Comparison of ENCODE assay signal across 17 cellular contexts in the genomic region with DNA sequence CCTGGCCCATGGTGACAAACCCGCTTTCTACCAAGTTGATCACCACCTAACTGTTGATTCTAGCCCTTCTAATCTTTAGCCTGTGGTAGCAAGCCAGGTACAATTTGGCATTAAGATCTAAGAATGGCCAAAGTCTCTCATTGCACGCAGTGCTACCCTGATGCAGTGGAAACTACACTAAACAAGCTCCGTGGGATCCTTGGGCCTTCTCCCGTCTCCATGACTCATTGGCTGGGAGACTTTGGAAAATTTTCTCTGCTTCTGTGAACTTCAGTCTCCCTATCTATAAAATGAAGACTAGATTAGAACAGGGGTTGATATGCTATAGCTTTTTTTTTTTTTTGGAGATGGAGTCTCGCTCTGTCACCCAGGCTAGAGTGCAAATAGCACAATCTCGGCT.
"Had no signal": no experiment of that assay in that cellular context is flagged by ENCODE, and none has a peak within 500 bp of the region (broad histone marks: within the 10 kb centered on the region; RNA-seq: fewer than 3 reads in every experiment).

No MANE protein-coding gene starts in this region.

- H3K36me3 Mint-ChIP-seq: brain; mesothelial cell of epicardium; stimulated activated effector memory CD8-positive, alpha-beta T cell treated with anti-CD3 and anti-CD28 coated beads, Interleukin-12 subunit alpha, Interleukin-12 subunit beta, amount 100 ng/mL, for 72 hours had no signal

- H3K27ac Mint-ChIP-seq: activated CD4-positive, alpha-beta memory T cell treated with anti-CD3 and anti-CD28 coated beads, Interleukin-2, amount 10 ng/mL, durations not matched to agents 7 days and 5 days; activated CD4-positive, alpha-beta T cell treated with anti-CD3 and anti-CD28 coated beads for 36 hours; brain; mesothelial cell of epicardium; stimulated activated effector memory CD8-positive, alpha-beta T cell treated with anti-CD3 and anti-CD28 coated beads, Interleukin-12 subunit alpha, Interleukin-12 subunit beta, amount 100 ng/mL, for 72 hours had no signal

- H3K4me1 Mint-ChIP-seq: activated CD4-positive, alpha-beta memory T cell treated with anti-CD3 and anti-CD28 coated beads, Interleukin-2, amount 10 ng/mL, durations not matched to agents 7 days and 5 days; activated CD4-positive, alpha-beta T cell treated with anti-CD3 and anti-CD28 coated beads for 36 hours; brain; central memory CD8-positive, alpha-beta T cell; stimulated activated effector memory CD8-positive, alpha-beta T cell treated with anti-CD3 and anti-CD28 coated beads, Interleukin-12 subunit alpha, Interleukin-12 subunit beta, amount 100 ng/mL, for 72 hours had no signal

- H3K27me3 ChIP-seq: gastrocnemius medialis, right lobe of liver, thyroid gland had no signal

- H3K36me3 ChIP-seq: gastrocnemius medialis, lower lobe of right lung, right lobe of liver, thyroid gland had no signal

- H3K9me3 Mint-ChIP-seq: activated CD4-positive, alpha-beta memory T cell treated with anti-CD3 and anti-CD28 coated beads, Interleukin-2, amount 10 ng/mL, durations not matched to agents 7 days and 5 days; activated T-cell treated with anti-CD3 and anti-CD28 coated beads, Interleukin-2, amount 50 U/mL, for 4 hours; central memory CD8-positive, alpha-beta T cell; stimulated activated effector memory CD8-positive, alpha-beta T cell treated with anti-CD3 and anti-CD28 coated beads, Interleukin-12 subunit alpha, Interleukin-12 subunit beta, amount 100 ng/mL, for 72 hours had no signal

- H3K4me3 ChIP-seq: gastrocnemius medialis, lower lobe of right lung, right lobe of liver, thyroid gland had no signal

- H3K27me3 Mint-ChIP-seq: activated CD4-positive, alpha-beta memory T cell treated with anti-CD3 and anti-CD28 coated beads, Interleukin-2, amount 10 ng/mL, durations not matched to agents 7 days and 5 days; activated CD4-positive, alpha-beta T cell treated with anti-CD3 and anti-CD28 coated beads for 36 hours had no signal

- FAIRE-seq: endothelial cell of umbilical vein had no signal

- ATAC-seq: activated CD4-positive, alpha-beta T cell treated with anti-CD3 and anti-CD28 coated beads for 36 hours; activated T-cell treated with anti-CD3 and anti-CD28 coated beads, Interleukin-2, amount 50 U/mL, for 4 hours; gastrocnemius medialis; left colon; lower lobe of right lung; right lobe of liver had no signal

- DNase-seq: activated CD4-positive, alpha-beta memory T cell treated with anti-CD3 and anti-CD28 coated beads, Interleukin-2, amount 10 ng/mL, durations not matched to agents 7 days and 5 days; activated CD4-positive, alpha-beta T cell treated with anti-CD3 and anti-CD28 coated beads for 36 hours; activated effector memory CD4-positive, alpha-beta T cell treated with Interleukin-2 at 50 U/mL for 16 hours; activated naive CD4-positive, alpha-beta T cell treated with anti-CD3 and anti-CD28 coated beads, Interleukin-2, amount 50 U/mL, for 16 hours; activated T-cell treated with anti-CD3 and anti-CD28 coated beads, Interleukin-2, amount 50 U/mL, for 4 hours; cortex of kidney; effector CD8-positive, alpha-beta T cell; gastrocnemius medialis; left colon; lower lobe of right lung; right lobe of liver; thyroid gland had no signal

- H3K4me1 ChIP-seq: gastrocnemius medialis, lower lobe of right lung, right lobe of liver had no signal

- H3K27ac ChIP-seq: gastrocnemius medialis, lower lobe of right lung, right lobe of liver, thyroid gland had no signal

- H3K9me3 ChIP-seq: gastrocnemius medialis, lower lobe of right lung, right lobe of liver, thyroid gland had no signal

- H3K4me3 Mint-ChIP-seq: activated CD4-positive, alpha-beta memory T cell treated with anti-CD3 and anti-CD28 coated beads, Interleukin-2, amount 10 ng/mL, durations not matched to agents 7 days and 5 days; activated CD4-positive, alpha-beta T cell treated with anti-CD3 and anti-CD28 coated beads for 36 hours; activated T-cell treated with anti-CD3 and anti-CD28 coated beads, Interleukin-2, amount 50 U/mL, for 4 hours; brain; central memory CD8-positive, alpha-beta T cell; mesothelial cell of epicardium; stimulated activated effector memory CD8-positive, alpha-beta T cell treated with anti-CD3 and anti-CD28 coated beads, Interleukin-12 subunit alpha, Interleukin-12 subunit beta, amount 100 ng/mL, for 72 hours had no signal
